8 cellular contexts compared by ENCODE assay signal in genomic region chr18:23627325-23627724, GRCh38. TPM values are rescaled to one million over a fixed set of nuclear protein-coding genes. Genes with fewer than 3 reads are reported as not detected.
DNase-seq lines count a peak whose midpoint lies in the region; TF ChIP-seq lines count a peak whose summit lies in the region.

No MANE protein-coding gene starts in this region.

- no peak overlapping the region for H2AFZ ChIP-seq in osteoblast (ENCODE audit: low read length)

- H3K27ac Mint-ChIP-seq in Caco-2 (ENCODE audit: unreplicated experiment), result no peak overlapping the region
- no peak overlapping the region for H3K27ac Mint-ChIP-seq in CD4-positive, alpha-beta memory T cell

- POLR2A ChIA-PET in Caco-2 (lab: Charles Lee), result no interaction called here
- POLR2A ChIA-PET in CD4-positive, alpha-beta memory T cell (lab: Charles Lee; ENCODE audit: partially characterized antibody), result no interaction called here

- H3K27me3 Mint-ChIP-seq in Caco-2 (ENCODE audit: insufficient read depth, unreplicated experiment), result no peaks in the 10 kb centered on the region
- H3K27me3 Mint-ChIP-seq in CD4-positive, alpha-beta memory T cell, result peaks cover 2 to 3% of the 10 kb centered on the region in 2 donors

- no peaks in the 10 kb centered on the region for H3K4me1 Mint-ChIP-seq in Caco-2 (ENCODE audit: low read depth, unreplicated experiment)
- peaks cover 0 to 4% (median under 1%) of the 10 kb centered on the region in 4 donors for H3K4me1 Mint-ChIP-seq in CD4-positive, alpha-beta memory T cell

- intact Hi-C loops in Caco-2 (cut with micrococcal nuclease; ENCODE audit: unreplicated experiment), result loop anchor here (5.0 kb wide), 1 partner anchor 55 kb away; no protein-coding TSS in a partner anchor
- intact Hi-C loops in CD4-positive, alpha-beta memory T cell (cut with micrococcal nuclease), result no loop called here

- no TSS peak for BruUV-seq in Caco-2 (replicated peaks; lab: Mats Ljungman, UMichigan)

- no peaks in the 10 kb centered on the region for H3K79me2 ChIP-seq in osteoblast (ENCODE audit: insufficient read depth, low read length)

- no peaks in the 10 kb centered on the region for H3K9me3 ChIP-seq in osteoblast (ENCODE audit: low read depth, low read length)
- H3K9me3 ChIP-seq in BE2C, result no peaks in the 10 kb centered on the region
- no peaks in the 10 kb centered on the region for H3K9me3 ChIP-seq in Caco-2
- H3K9me3 ChIP-seq in CD4-positive, alpha-beta memory T cell (ENCODE audit: control insufficient read depth in 1 of 2, low read length in 2 of 2), result no peaks in the 10 kb centered on the region

- H3K36me3 ChIP-seq in osteoblast (ENCODE audit: insufficient read depth, low read length), result no peaks in the 10 kb centered on the region
- H3K36me3 ChIP-seq in BE2C, result no peaks in the 10 kb centered on the region
- H3K36me3 ChIP-seq in Caco-2 (ENCODE audit: control insufficient read depth, insufficient read depth, low read length), result no peaks in the 10 kb centered on the region
- H3K36me3 ChIP-seq in CD4-positive, alpha-beta memory T cell (ENCODE audit: insufficient read depth, low read length), result no peaks in the 10 kb centered on the region

- H3K36me3 Mint-ChIP-seq in Caco-2 (ENCODE audit: insufficient read depth, unreplicated experiment), result peaks cover 6% of the 10 kb centered on the region
- no peaks in the 10 kb centered on the region for H3K36me3 Mint-ChIP-seq in CD4-positive, alpha-beta memory T cell

- peak overlapping the region; percentile 66 for H3K27ac ChIP-seq in osteoblast (ENCODE audit: low read depth, low read length)
- H3K27ac ChIP-seq in CD4-positive, alpha-beta memory T cell (ENCODE audit: low read depth, low read length), result no peak overlapping the region

- no peak overlapping the region for H3K4me3 ChIP-seq in osteoblast (ENCODE audit: insufficient read depth, low read length)
- no peak overlapping the region for H3K4me3 ChIP-seq in BE2C (ENCODE audit: low read depth, low read length)
- no peak overlapping the region for H3K4me3 ChIP-seq in Caco-2 (ENCODE audit: low read depth, low read length)
- H3K4me3 ChIP-seq in CD4-positive, alpha-beta memory T cell (ENCODE audit: low read length in 2 of 2), result no peak overlapping the region

- TF ChIP-seq CTCF in osteoblast (IDR thresholded peaks at IDR 0.05; ENCODE audit: extremely low read depth, low read depth, low read length) (no peak), BE2C (IDR thresholded peaks at IDR 0.05; ENCODE audit: low read depth, low read length) (no peak), Caco-2 (IDR thresholded peaks at IDR 0.05; ENCODE audit: insufficient read depth in 1 of 2, low read depth in 1 of 2, low read length in 1 of 2, severe bottlenecking in 1 of 2, unreplicated experiment in 1 of 2) (no peak)

- CTCF ChIA-PET in Caco-2 (lab: Charles Lee), result interaction anchor here (1.5 kb wide), 1 partner anchor 76 kb away, joined by 6 read pairs; no protein-coding TSS in a partner anchor
- CTCF ChIA-PET in CD4-positive, alpha-beta memory T cell (lab: Charles Lee; ENCODE audit: partially characterized antibody), result interaction anchor here (0.7 to 8.1 kb wide), 4 partner anchors 75 to 190 kb away, joined by 3 to 90 read pairs (median 6); no protein-coding TSS in a partner anchor

- H4K20me1 ChIP-seq in osteoblast (ENCODE audit: insufficient read depth, low read length), result no peaks in the 10 kb centered on the region

- no peaks in the 10 kb centered on the region for H3K27me3 ChIP-seq in osteoblast (ENCODE audit: insufficient read depth, low read length)
- H3K27me3 ChIP-seq in BE2C, result no peaks in the 10 kb centered on the region
- H3K27me3 ChIP-seq in Caco-2 (replicated peaks; ENCODE audit: control insufficient read depth, insufficient read depth, low read length), result no peaks in the 10 kb centered on the region
- no peaks in the 10 kb centered on the region for H3K27me3 ChIP-seq in CD4-positive, alpha-beta memory T cell (ENCODE audit: insufficient read depth, low read length)

- no peaks in the 10 kb centered on the region for H3K9me3 Mint-ChIP-seq in Caco-2 (ENCODE audit: unreplicated experiment)
- no peaks in the 10 kb centered on the region for H3K9me3 Mint-ChIP-seq in CD4-positive, alpha-beta memory T cell

- H3K4me1 ChIP-seq in osteoblast (ENCODE audit: insufficient read depth, low read length), result peaks cover 35% of the 10 kb centered on the region
- H3K4me1 ChIP-seq in BE2C, result no peaks in the 10 kb centered on the region
- H3K4me1 ChIP-seq in Caco-2, result peaks cover 10% of the 10 kb centered on the region
- no peaks in the 10 kb centered on the region for H3K4me1 ChIP-seq in CD4-positive, alpha-beta memory T cell (ENCODE audit: insufficient read depth, low read length)

- peak; percentile 91 for DNase-seq in DMS53 (lab: John Stamatoyannopoulos, UW)
- peak; percentile 65 for DNase-seq in NCI-H2196 (lab: John Stamatoyannopoulos, UW; ENCODE audit: unreplicated experiment)
- peak; percentile 91 for DNase-seq in dedifferentiated amniotic fluid mesenchymal stem cell (ENCODE audit: extremely low spot score)
- peak; percentile 76 for DNase-seq in osteoblast (ENCODE audit: insufficient read length, low spot score, missing footprints)
- DNase-seq in NCI-H1694 (lab: John Stamatoyannopoulos, UW), result no peak
- no peak for DNase-seq in BE2C
- DNase-seq in Caco-2, result no peak
- DNase-seq in CD4-positive, alpha-beta memory T cell, result no peak

- H3K4me3 Mint-ChIP-seq in Caco-2 (ENCODE audit: unreplicated experiment), result no peak overlapping the region
- no peak overlapping the region for H3K4me3 Mint-ChIP-seq in CD4-positive, alpha-beta memory T cell

- H3K4me2 ChIP-seq in osteoblast (ENCODE audit: insufficient read depth, low read length), result peak overlapping the region; percentile 51

RNA-seq across cellular contexts. Expression of gene ANKRD29, which starts 35.4 kb away (rescaled TPM):
- total RNA-seq in osteoblast (9.8 and 20.9 TPM in 2 replicates), Caco-2 (2022) (7.3 and 8.2 TPM in 2 replicates)
- not detected for polyA plus RNA-seq in BE2C (2012; ENCODE audit: insufficient read depth, insufficient read length, low read depth)
- not detected for total RNA-seq in CD4-positive, alpha-beta memory T cell
- polyA plus RNA-seq in CD4-positive, alpha-beta memory T cell, result 1 to 10 TPM in 1 of 2 donors, under 1 TPM in 1; 0.91 to 1.3 TPM

RNA-seq across cellular contexts. Expression of gene NPC1, which starts 41.0 kb away (rescaled TPM):
- total RNA-seq in osteoblast (136 and 254 TPM in 2 replicates), Caco-2 (2022) (29.5 and 32.8 TPM in 2 replicates)
- 8.8 TPM for polyA plus RNA-seq in BE2C (2012; ENCODE audit: insufficient read depth, insufficient read length, low read depth)
- 10 to 100 TPM; 62.9 to 64.5 TPM for total RNA-seq in CD4-positive, alpha-beta memory T cell
- 10 to 100 TPM; 14.0 to 21.9 TPM for polyA plus RNA-seq in CD4-positive, alpha-beta memory T cell

Comparison
In these comparisons a context has a peak if more than half of its experiments do, and no peak if none do; other contexts are left out.
1. DNase-seq: peak in DMS53 (single experiment), NCI-H2196 (single experiment), dedifferentiated amniotic fluid mesenchymal stem cell (single experiment) and osteoblast (single experiment); none in NCI-H1694 (single experiment), BE2C (single experiment), Caco-2 (0 of 2) and CD4-positive, alpha-beta memory T cell (0 of 5).